12 cellular contexts compared by ENCODE assay signal in the genomic region with DNA sequence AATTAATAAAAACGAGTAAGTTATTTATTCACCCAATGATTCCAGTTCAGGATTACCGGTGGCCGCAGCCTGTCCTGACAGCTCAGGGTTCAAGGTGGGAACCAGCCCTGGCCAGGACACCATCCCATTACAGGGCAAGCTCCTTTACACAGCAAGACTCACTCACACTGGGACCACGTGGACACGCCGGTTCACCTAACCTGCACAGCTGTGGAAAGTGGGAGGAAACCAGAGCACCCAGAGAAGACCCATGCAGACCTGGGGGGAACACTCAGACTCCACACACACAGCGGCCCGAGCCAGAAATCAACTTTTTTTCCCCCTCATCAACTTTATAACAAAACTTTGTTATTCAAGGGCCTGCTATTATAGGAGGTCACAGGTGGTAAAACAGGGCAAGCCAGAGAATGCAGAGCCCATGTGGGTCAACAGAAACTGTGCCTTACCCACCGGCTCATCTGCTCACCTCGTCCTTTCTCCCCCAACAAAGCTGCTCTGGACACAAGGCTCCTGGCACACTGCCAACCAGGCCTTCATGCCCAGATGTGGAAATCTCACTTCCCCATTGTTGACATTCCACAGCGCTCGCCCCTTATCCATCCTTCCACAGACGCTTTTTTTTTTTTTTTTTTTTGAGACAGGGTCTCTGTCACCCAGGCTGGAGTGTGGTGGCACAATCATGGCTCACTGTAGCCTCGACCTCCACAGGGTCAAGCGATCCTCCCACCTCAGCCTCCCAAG. TPM values are rescaled to one million over a fixed set of nuclear protein-coding genes. Genes with fewer than 3 reads are reported as not detected.
DNase-seq lines count a peak whose midpoint lies in the region; ATAC-seq, FAIRE-seq and TF ChIP-seq lines count a peak whose summit lies in the region.
"Had no signal": no experiment of that assay in that cellular context is flagged by ENCODE, and none has a peak within 500 bp of the region (broad histone marks: within the 10 kb centered on the region; RNA-seq: fewer than 3 reads in every experiment).

No MANE protein-coding gene starts in this region.

- ATAC-seq in HG02678 (IDR thresholded peaks at IDR 0.05; ENCODE audit: unreplicated experiment), result no peak
- ATAC-seq: PC-3 had no signal

- no peak for FAIRE-seq in GM12892 (lab: Jason Lieb, UNC)

- no peak for TF ChIP-seq POLR2A in GM12892 (IDR thresholded peaks at IDR 0.05; ENCODE audit: low read depth, low read length)

- peak; percentile 23 for DNase-seq in Ammon's horn (ENCODE audit: low spot score)
- DNase-seq in HuH-7.5 (ENCODE audit: low spot score), result peak; percentile 13
- DNase-seq in dermis blood vessel endothelial cell, result peak; percentile 40
- DNase-seq in medulla oblongata (ENCODE audit: extremely low spot score), result peak; percentile 38
- no peak for DNase-seq in GM12892 (ENCODE audit: insufficient read length)
- DNase-seq in germinal center (ENCODE audit: low spot score), result no peak
- no peak for DNase-seq in SW 1271 (lab: John Stamatoyannopoulos, UW)
- DNase-seq: activated naive CD8-positive, alpha-beta T cell treated with anti-CD3 and anti-CD28 coated beads for 36 hours; PC-3 had no signal

RNA-seq across cellular contexts. Expression of gene ODAPH, which starts 8.0 kb away (rescaled TPM):
- not detected in 2 replicates for total RNA-seq in dermis blood vessel endothelial cell
- 0.28 TPM for polyA plus RNA-seq in GM12892 (2012; ENCODE audit: missing spikeins)
- total RNA-seq: activated naive CD8-positive, alpha-beta T cell treated with anti-CD3 and anti-CD28 coated beads for 36 hours; liver; PC-3; skeletal muscle tissue had no signal
- polyA plus RNA-seq: liver had no signal

RNA-seq across cellular contexts. Expression of gene THAP6, which starts 33.5 kb away (rescaled TPM):
- total RNA-seq in dermis blood vessel endothelial cell, result 6.1 and 9.3 TPM in 2 replicates
- 12.1 TPM for polyA plus RNA-seq in GM12892 (2012; ENCODE audit: missing spikeins)

RNA-seq across cellular contexts. Expression of gene RCHY1, which starts 33.6 kb away (rescaled TPM):
- 49.7 and 53.2 TPM in 2 replicates for total RNA-seq in dermis blood vessel endothelial cell
- 30.2 TPM for polyA plus RNA-seq in GM12892 (2012; ENCODE audit: missing spikeins)

Comparison
In these comparisons a context has a peak if more than half of its experiments do, and no peak if none do; other contexts are left out.
1. DNase-seq: peak in Ammon's horn (single experiment), HuH-7.5 (single experiment), dermis blood vessel endothelial cell (single experiment) and medulla oblongata (single experiment); none in GM12892 (single experiment), germinal center (single experiment) and SW 1271 (0 of 2).